Comparison of ENCODE assay signal across 1 cellular context in the genomic region with DNA sequence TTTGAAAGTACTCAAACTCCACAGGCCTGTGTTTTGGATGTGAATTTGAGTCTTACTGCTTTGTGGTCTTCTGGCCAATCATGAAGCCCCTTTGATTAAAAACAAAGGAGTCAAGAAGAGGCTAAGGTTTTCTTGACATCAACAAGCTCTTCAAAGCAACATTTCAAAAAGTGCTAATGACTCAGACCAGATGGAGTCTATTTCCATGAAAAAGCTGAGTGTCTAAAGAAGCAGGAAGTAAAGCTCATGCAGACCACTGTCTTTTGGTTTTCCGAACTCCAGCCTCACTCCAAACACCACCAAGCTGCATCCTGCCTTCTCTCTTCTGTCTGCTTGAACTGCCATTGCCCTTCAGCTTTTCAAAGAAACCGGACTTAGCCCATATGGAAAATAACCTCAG.
TF ChIP-seq lines count a peak whose summit lies in the region.

No MANE protein-coding gene starts in this region.

TF ChIP-seq in GM23338, 12 proteins besides CTCF, POLR2A, EP300 and RAD21 (continued from another document):
- TF ChIP-seq, protein P1, sequence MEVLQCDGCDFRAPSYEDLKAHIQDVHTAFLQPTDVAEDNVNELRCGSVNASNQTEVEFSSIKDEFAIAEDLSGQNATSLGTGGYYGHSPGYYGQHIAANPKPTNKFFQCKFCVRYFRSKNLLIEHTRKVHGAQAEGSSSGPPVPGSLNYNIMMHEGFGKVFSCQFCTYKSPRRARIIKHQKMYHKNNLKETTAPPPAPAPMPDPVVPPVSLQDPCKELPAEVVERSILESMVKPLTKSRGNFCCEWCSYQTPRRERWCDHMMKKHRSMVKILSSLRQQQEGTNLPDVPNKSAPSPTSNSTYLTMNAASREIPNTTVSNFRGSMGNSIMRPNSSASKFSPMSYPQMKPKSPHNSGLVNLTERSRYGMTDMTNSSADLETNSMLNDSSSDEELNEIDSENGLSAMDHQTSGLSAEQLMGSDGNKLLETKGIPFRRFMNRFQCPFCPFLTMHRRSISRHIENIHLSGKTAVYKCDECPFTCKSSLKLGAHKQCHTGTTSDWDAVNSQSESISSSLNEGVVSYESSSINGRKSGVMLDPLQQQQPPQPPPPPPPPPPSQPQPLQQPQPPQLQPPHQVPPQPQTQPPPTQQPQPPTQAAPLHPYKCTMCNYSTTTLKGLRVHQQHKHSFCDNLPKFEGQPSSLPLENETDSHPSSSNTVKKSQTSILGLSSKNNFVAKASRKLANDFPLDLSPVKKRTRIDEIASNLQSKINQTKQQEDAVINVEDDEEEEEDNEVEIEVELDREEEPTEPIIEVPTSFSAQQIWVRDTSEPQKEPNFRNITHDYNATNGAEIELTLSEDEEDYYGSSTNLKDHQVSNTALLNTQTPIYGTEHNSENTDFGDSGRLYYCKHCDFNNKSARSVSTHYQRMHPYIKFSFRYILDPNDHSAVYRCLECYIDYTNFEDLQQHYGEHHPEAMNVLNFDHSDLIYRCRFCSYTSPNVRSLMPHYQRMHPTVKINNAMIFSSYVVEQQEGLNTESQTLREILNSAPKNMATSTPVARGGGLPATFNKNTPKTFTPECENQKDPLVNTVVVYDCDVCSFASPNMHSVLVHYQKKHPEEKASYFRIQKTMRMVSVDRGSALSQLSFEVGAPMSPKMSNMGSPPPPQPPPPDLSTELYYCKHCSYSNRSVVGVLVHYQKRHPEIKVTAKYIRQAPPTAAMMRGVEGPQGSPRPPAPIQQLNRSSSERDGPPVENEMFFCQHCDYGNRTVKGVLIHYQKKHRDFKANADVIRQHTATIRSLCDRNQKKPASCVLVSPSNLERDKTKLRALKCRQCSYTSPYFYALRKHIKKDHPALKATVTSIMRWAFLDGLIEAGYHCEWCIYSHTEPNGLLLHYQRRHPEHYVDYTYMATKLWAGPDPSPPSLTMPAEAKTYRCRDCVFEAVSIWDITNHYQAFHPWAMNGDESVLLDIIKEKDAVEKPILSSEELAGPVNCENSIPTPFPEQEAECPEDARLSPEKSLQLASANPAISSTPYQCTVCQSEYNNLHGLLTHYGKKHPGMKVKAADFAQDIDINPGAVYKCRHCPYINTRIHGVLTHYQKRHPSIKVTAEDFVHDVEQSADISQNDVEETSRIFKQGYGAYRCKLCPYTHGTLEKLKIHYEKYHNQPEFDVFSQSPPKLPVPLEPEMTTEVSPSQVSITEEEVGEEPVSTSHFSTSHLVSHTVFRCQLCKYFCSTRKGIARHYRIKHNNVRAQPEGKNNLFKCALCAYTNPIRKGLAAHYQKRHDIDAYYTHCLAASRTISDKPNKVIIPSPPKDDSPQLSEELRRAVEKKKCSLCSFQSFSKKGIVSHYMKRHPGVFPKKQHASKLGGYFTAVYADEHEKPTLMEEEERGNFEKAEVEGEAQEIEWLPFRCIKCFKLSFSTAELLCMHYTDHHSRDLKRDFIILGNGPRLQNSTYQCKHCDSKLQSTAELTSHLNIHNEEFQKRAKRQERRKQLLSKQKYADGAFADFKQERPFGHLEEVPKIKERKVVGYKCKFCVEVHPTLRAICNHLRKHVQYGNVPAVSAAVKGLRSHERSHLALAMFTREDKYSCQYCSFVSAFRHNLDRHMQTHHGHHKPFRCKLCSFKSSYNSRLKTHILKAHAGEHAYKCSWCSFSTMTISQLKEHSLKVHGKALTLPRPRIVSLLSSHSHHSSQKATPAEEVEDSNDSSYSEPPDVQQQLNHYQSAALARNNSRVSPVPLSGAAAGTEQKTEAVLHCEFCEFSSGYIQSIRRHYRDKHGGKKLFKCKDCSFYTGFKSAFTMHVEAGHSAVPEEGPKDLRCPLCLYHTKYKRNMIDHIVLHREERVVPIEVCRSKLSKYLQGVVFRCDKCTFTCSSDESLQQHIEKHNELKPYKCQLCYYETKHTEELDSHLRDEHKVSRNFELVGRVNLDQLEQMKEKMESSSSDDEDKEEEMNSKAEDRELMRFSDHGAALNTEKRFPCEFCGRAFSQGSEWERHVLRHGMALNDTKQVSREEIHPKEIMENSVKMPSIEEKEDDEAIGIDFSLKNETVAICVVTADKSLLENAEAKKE (CRISPR knock-in tag; IDR thresholded peaks at IDR 0.05), result no peak
- TF ChIP-seq ZNF331 (CRISPR knock-in tag; IDR thresholded peaks at IDR 0.05; ENCODE audit: low read depth) (no peak), REST (IDR thresholded peaks at IDR 0.05; ENCODE audit: unreplicated experiment) (no peak), EZH2 (IDR thresholded peaks at IDR 0.05; ENCODE audit: low read depth, unreplicated experiment) (no peak)
